In genomic region chr1:112546076-112546475, GRCh38 we compare ENCODE assay signal across 1 cellular context.
TF ChIP-seq lines count a peak whose summit lies in the region.

No MANE protein-coding gene starts in this region.

TF ChIP-seq in IMR-90, 13 proteins besides CTCF, POLR2A, EP300 and RAD21:
- no peak for TF ChIP-seq USF2 (IDR thresholded peaks at IDR 0.05; ENCODE audit: low read depth, low read length)
- TF ChIP-seq NFE2L2 (IDR thresholded peaks at IDR 0.05; ENCODE audit: low read depth, low read length), result no peak
- TF ChIP-seq MXI1 (IDR thresholded peaks at IDR 0.05; ENCODE audit: borderline replicate concordance, low read depth, low read length), result no peak
- no peak for TF ChIP-seq FOS (IDR thresholded peaks at IDR 0.05; ENCODE audit: low read depth, low read length)
- no peak for TF ChIP-seq BHLHE40 (IDR thresholded peaks at IDR 0.05; ENCODE audit: low read depth, low read length)
- no peak for TF ChIP-seq CHD1 (IDR thresholded peaks at IDR 0.05; ENCODE audit: low read depth, low read length)
- no peak for TF ChIP-seq SMC3 (IDR thresholded peaks at IDR 0.05; ENCODE audit: low read depth, low read length)
- no peak for TF ChIP-seq RCOR1 (IDR thresholded peaks at IDR 0.05; ENCODE audit: insufficient replicate concordance, low read length)
- no peak for TF ChIP-seq RFX5 (IDR thresholded peaks at IDR 0.05; ENCODE audit: low read depth, low read length)
- TF ChIP-seq ELK1 (IDR thresholded peaks at IDR 0.05; ENCODE audit: borderline replicate concordance, low read depth, low read length), result no peak
- no peak for TF ChIP-seq MAFK (IDR thresholded peaks at IDR 0.05; ENCODE audit: low read depth, low read length)
- TF ChIP-seq MAZ (IDR thresholded peaks at IDR 0.05; ENCODE audit: borderline replicate concordance, low read depth, low read length), result no peak
- TF ChIP-seq CEBPB (IDR thresholded peaks at IDR 0.05; ENCODE audit: low read depth, low read length), result no peak
